In the genomic region with DNA sequence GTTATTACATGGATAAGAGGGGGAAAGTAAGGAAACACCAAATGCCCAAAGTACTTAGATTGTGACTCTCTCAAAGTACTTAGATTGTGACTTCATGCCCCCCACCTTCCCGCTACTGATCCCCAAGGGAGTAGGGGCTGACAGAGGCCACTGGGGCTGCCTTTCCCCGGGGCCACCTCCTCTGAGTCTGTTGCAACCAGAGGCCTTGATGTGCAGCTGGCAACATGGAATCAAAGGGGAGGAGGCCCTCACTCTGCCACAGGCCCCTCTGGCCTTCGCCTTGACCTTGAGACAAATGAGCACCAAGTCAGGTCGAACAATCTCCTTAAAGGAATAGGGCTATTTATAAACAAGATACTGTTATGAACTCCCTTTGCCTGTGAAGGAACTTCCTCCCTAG, we compare ENCODE assay signal across 17 cellular contexts.
A peak's percentile ranks its signal among the peaks of the same experiment; 100 is the strongest.
DNase-seq lines count a peak whose midpoint lies in the region; TF ChIP-seq lines count a peak whose summit lies in the region.
"Had no signal": no experiment of that assay in that cellular context is flagged by ENCODE, and none has a peak within 500 bp of the region (broad histone marks: within the 10 kb centered on the region; RNA-seq: fewer than 3 reads in every experiment).

No MANE protein-coding gene starts in this region.

- H3K4me3 ChIP-seq in BLaER1 treated with 17β-estradiol and CSF1 and Interleukin-3, amounts not matched to agents 10 nM and 100 nM = peak overlapping the region in 6 of 10 experiments; percentile 2 to 30 (median 16); a peak in 6 of 20 replicates
- H3K4me3 ChIP-seq in mesenchymal stem cell (ENCODE audit: insufficient read depth in 1 of 2, low read depth in 1 of 2, low read length in 2 of 2) = no peak overlapping the region
- H3K4me3 ChIP-seq in trophoblast cell (ENCODE audit: low read depth, low read length) = no peak overlapping the region
- H3K4me3 ChIP-seq in esophagus muscularis mucosa = no peak overlapping the region
- H3K4me3 ChIP-seq: GM23338 had no signal

- no peak for TF ChIP-seq EP300 in esophagus muscularis mucosa (IDR thresholded peaks at IDR 0.05)

- 90% methylated on average over 4 of the region's 4 CpGs for WGBS in mesenchymal stem cell
- no CpG with 5 or more reads among the region's 4 CpGs for WGBS in trophoblast cell (ENCODE audit: extremely low coverage, insufficient coverage, insufficient read length)
- WGBS in esophagus muscularis mucosa = 82% methylated on average over 4 of the region's 4 CpGs

- H3K4me2 ChIP-seq in BLaER1 treated with 17β-estradiol and CSF1 and Interleukin-3, amounts not matched to agents 10 nM and 100 nM = peak overlapping the region; percentile 78 to 94 (median 86)
- H3K4me2 ChIP-seq in mesenchymal stem cell (ENCODE audit: low read length, poor library complexity, severe bottlenecking) (no peak overlapping the region), trophoblast cell (ENCODE audit: low read length) (no peak overlapping the region)
- H3K4me2 ChIP-seq: GM23338 had no signal

- DNase-seq in MV-4-11 (lab: John Stamatoyannopoulos, UW) (peak; percentile 1), mesenchymal stem cell (no peak), trophoblast cell (no peak), glutamatergic neuron (no peak), esophagus muscularis mucosa (ENCODE audit: extremely low spot score) (no peak)
- no peak for DNase-seq in stimulated activated CD4-positive, alpha-beta T cell treated with anti-CD3 and anti-CD28 coated beads, Interleukin-2, amount 100 ng/mL, for 48 hours
- DNase-seq: Caco-2; CD4-positive, alpha-beta T cell; GDM1; HCEC 1CT; HFFc6 had no signal

- peaks cover 4% of the 10 kb centered on the region for H3K27me3 Mint-ChIP-seq in glutamatergic neuron (ENCODE audit: unreplicated experiment)
- H3K27me3 Mint-ChIP-seq: B cell had no signal

- no peak overlapping the region for H3K4me3 Mint-ChIP-seq in glutamatergic neuron (ENCODE audit: unreplicated experiment)
- H3K4me3 Mint-ChIP-seq: B cell; CD4-positive, alpha-beta T cell; GM23338; HFFc6; IgD-negative memory B cell had no signal

- H3K9ac ChIP-seq in BLaER1 treated with 17β-estradiol and CSF1 and Interleukin-3, amounts not matched to agents 10 nM and 100 nM = peak overlapping the region in 8 of 11 experiments; percentile 2 to 69 (median 57); a peak in 12 of 22 replicates
- H3K9ac ChIP-seq in mesenchymal stem cell (ENCODE audit: low read length) = no peak overlapping the region
- no peak overlapping the region for H3K9ac ChIP-seq in trophoblast cell (ENCODE audit: low read length)

- no peak overlapping the region for H2BK5ac ChIP-seq in mesenchymal stem cell (ENCODE audit: low read depth, low read length, poor library complexity, severe bottlenecking)
- H2BK5ac ChIP-seq in trophoblast cell (ENCODE audit: low read depth, low read length, poor library complexity) = no peak overlapping the region

- no peaks in the 10 kb centered on the region for H3K79me2 ChIP-seq in trophoblast cell (ENCODE audit: control insufficient read depth, insufficient read depth, low read length, poor library complexity)

- H2BK12ac ChIP-seq in mesenchymal stem cell (ENCODE audit: low read length in 2 of 2) = peak overlapping the region in 1 of 2 experiments; percentile 45
- H2BK12ac ChIP-seq in trophoblast cell (ENCODE audit: low read length) = peak overlapping the region; percentile 74

- no peaks in the 10 kb centered on the region for H3K9me3 ChIP-seq in BLaER1 treated with 17β-estradiol and CSF1 and Interleukin-3, amounts not matched to agents 10 nM and 100 nM (replicated peaks in 1 of 11)
- H3K9me3 ChIP-seq in mesenchymal stem cell (ENCODE audit: control insufficient read depth, low read length) = no peaks in the 10 kb centered on the region
- no peaks in the 10 kb centered on the region for H3K9me3 ChIP-seq in trophoblast cell (ENCODE audit: insufficient read depth, low read depth, low read length)
- no peaks in the 10 kb centered on the region for H3K9me3 ChIP-seq in esophagus muscularis mucosa
- H3K9me3 ChIP-seq: Caco-2 had no signal

- no peak for TF ChIP-seq CTCF in glutamatergic neuron (IDR thresholded peaks at IDR 0.05; ENCODE audit: partially characterized antibody, unreplicated experiment)
- no peak for TF ChIP-seq CTCF in esophagus muscularis mucosa (IDR thresholded peaks at IDR 0.05)

- H3K4me1 Mint-ChIP-seq in glutamatergic neuron (ENCODE audit: low read depth, unreplicated experiment) = no peaks in the 10 kb centered on the region
- H3K4me1 Mint-ChIP-seq: B cell, IgD-negative memory B cell had no signal

- H3K14ac ChIP-seq in mesenchymal stem cell (ENCODE audit: low read length in 2 of 2) (peak overlapping the region in 1 of 2 experiments; percentile 27), trophoblast cell (ENCODE audit: low read length) (no peak overlapping the region)

- TF ChIP-seq POLR2A in esophagus muscularis mucosa (IDR thresholded peaks at IDR 0.05; ENCODE audit: low read depth) = no peak

- H3K79me1 ChIP-seq in mesenchymal stem cell (replicated peaks; ENCODE audit: low read length, poor library complexity, severe bottlenecking) (no peaks in the 10 kb centered on the region), trophoblast cell (ENCODE audit: low read length) (peaks cover 17% of the 10 kb centered on the region)

- no peaks in the 10 kb centered on the region for H3K27me3 ChIP-seq in BLaER1 treated with 17β-estradiol and CSF1 and Interleukin-3, amounts not matched to agents 10 nM and 100 nM
- no peaks in the 10 kb centered on the region for H3K27me3 ChIP-seq in mesenchymal stem cell (ENCODE audit: control insufficient read depth in 1 of 2, insufficient read depth in 1 of 2, low read length in 2 of 2)
- H3K27me3 ChIP-seq in trophoblast cell (ENCODE audit: insufficient read depth, low read length) = no peaks in the 10 kb centered on the region
- no peaks in the 10 kb centered on the region for H3K27me3 ChIP-seq in esophagus muscularis mucosa

- H4K91ac ChIP-seq in mesenchymal stem cell (ENCODE audit: low read length) (no peak overlapping the region), trophoblast cell (ENCODE audit: low read depth, low read length) (peak overlapping the region; percentile 77)

- H3K36me3 Mint-ChIP-seq in glutamatergic neuron (ENCODE audit: unreplicated experiment) = no peaks in the 10 kb centered on the region
- H3K36me3 Mint-ChIP-seq: IgD-negative memory B cell had no signal

- H3K4ac ChIP-seq in mesenchymal stem cell (ENCODE audit: low read depth in 1 of 2, low read length in 2 of 2) (no peak overlapping the region), trophoblast cell (ENCODE audit: low read depth, low read length) (no peak overlapping the region)

- H4K8ac ChIP-seq in mesenchymal stem cell (ENCODE audit: low read length) (peak overlapping the region; percentile 3), trophoblast cell (ENCODE audit: low read depth, low read length) (no peak overlapping the region)

- no peak overlapping the region for H2AFZ ChIP-seq in mesenchymal stem cell (ENCODE audit: low read depth, low read length)
- H2AFZ ChIP-seq in trophoblast cell (ENCODE audit: insufficient read depth, low read length, poor library complexity) = no peak overlapping the region
- H2AFZ ChIP-seq: GM23338 had no signal

- H2BK15ac ChIP-seq in mesenchymal stem cell (ENCODE audit: low read depth, poor library complexity, severe bottlenecking) = peak overlapping the region; percentile 88

- peaks cover 55 to 90% (median 74%) of the 10 kb centered on the region in 10 experiments for H3K4me1 ChIP-seq in BLaER1 treated with 17β-estradiol and CSF1 and Interleukin-3, amounts not matched to agents 10 nM and 100 nM
- H3K4me1 ChIP-seq in mesenchymal stem cell (ENCODE audit: control insufficient read depth, insufficient read depth, low read depth, low read length) (peaks cover 11% of the 10 kb centered on the region), trophoblast cell (ENCODE audit: control insufficient read depth in 1 of 2, insufficient read depth in 2 of 2, low read length in 2 of 2) (peaks cover 12 to 22% of the 10 kb centered on the region in 2 experiments), esophagus muscularis mucosa (peaks cover 0 to 32% (median 14%) of the 10 kb centered on the region in 4 donors)
- H3K4me1 ChIP-seq: Caco-2 had no signal

- H4K20me1 ChIP-seq in BLaER1 treated with 17β-estradiol and CSF1 and Interleukin-3, amounts not matched to agents 10 nM and 100 nM = no peaks in the 10 kb centered on the region

- H2BK120ac ChIP-seq in mesenchymal stem cell (ENCODE audit: low read depth, low read length) (no peak overlapping the region), trophoblast cell (ENCODE audit: insufficient read depth, low read length, poor library complexity) (peak overlapping the region; percentile 36)

- H3K9me3 Mint-ChIP-seq in glutamatergic neuron (ENCODE audit: unreplicated experiment) = peaks cover 3% of the 10 kb centered on the region
- H3K9me3 Mint-ChIP-seq: CD4-positive, alpha-beta T cell; GM23338; HFFc6 had no signal

- H3K36me3 ChIP-seq in BLaER1 treated with 17β-estradiol and CSF1 and Interleukin-3, amounts not matched to agents 10 nM and 100 nM = no peaks in the 10 kb centered on the region
- H3K36me3 ChIP-seq in mesenchymal stem cell (ENCODE audit: control insufficient read depth in 1 of 2, insufficient read depth in 2 of 2, low read depth in 1 of 2, low read length in 2 of 2) (no peaks in the 10 kb centered on the region), trophoblast cell (ENCODE audit: control insufficient read depth in 1 of 2, insufficient read depth in 2 of 2, low read length in 2 of 2) (no peaks in the 10 kb centered on the region), esophagus muscularis mucosa (no peaks in the 10 kb centered on the region)

- H3K23ac ChIP-seq in mesenchymal stem cell (ENCODE audit: low read length in 2 of 2) (no peak overlapping the region), trophoblast cell (ENCODE audit: low read length) (no peak overlapping the region)

- H3K18ac ChIP-seq in mesenchymal stem cell (ENCODE audit: low read depth in 1 of 2, low read length in 2 of 2) = peak overlapping the region; percentile 33 to 37
- H3K18ac ChIP-seq in trophoblast cell (ENCODE audit: low read length) = peak overlapping the region; percentile 50

- intact Hi-C loops in esophagus muscularis mucosa (cut with DNase I) = loop anchor here (5.0 kb wide), 1 partner anchor 322 kb away; no protein-coding TSS in a partner anchor

- H3K27ac Mint-ChIP-seq in glutamatergic neuron (ENCODE audit: unreplicated experiment) = no peak overlapping the region
- H3K27ac Mint-ChIP-seq: B cell; CD4-positive, alpha-beta T cell; GM23338; HFFc6; IgD-negative memory B cell had no signal

- H2AK5ac ChIP-seq in mesenchymal stem cell (ENCODE audit: low read length, severe bottlenecking) = peak overlapping the region; percentile 52
- H2AK5ac ChIP-seq in trophoblast cell (ENCODE audit: low read length) = peak overlapping the region; percentile 69

- H4K12ac ChIP-seq in trophoblast cell (ENCODE audit: low read depth, low read length) = no peak overlapping the region

- H3K27ac ChIP-seq in BLaER1 treated with 17β-estradiol and CSF1 and Interleukin-3, amounts not matched to agents 10 nM and 100 nM = peak overlapping the region in 9 of 11 experiments; percentile 23 to 87 (median 79); a peak in 17 of 22 replicates
- no peak overlapping the region for H3K27ac ChIP-seq in mesenchymal stem cell (ENCODE audit: low read length, poor library complexity, severe bottlenecking)
- H3K27ac ChIP-seq in trophoblast cell (ENCODE audit: low read depth, low read length) = no peak overlapping the region
- H3K27ac ChIP-seq in esophagus muscularis mucosa (replicated peaks in 1 of 4) = no peak overlapping the region
- H3K27ac ChIP-seq: C4-2B, HL-60 had no signal

Comparison
In these comparisons a context has a peak if more than half of its experiments do, and no peak if none do; other contexts are left out.
1. H3K27ac ChIP-seq: peak in BLaER1 treated with 17β-estradiol and CSF1 and Interleukin-3, amounts not matched to agents 10 nM and 100 nM (9 of 11); none in mesenchymal stem cell (single experiment), trophoblast cell (single experiment) and esophagus muscularis mucosa (0 of 4).
2. H3K4me2 ChIP-seq: peak in BLaER1 treated with 17β-estradiol and CSF1 and Interleukin-3, amounts not matched to agents 10 nM and 100 nM (11 of 11); none in mesenchymal stem cell (single experiment) and trophoblast cell (single experiment).
3. H3K4me3 ChIP-seq: peak in BLaER1 treated with 17β-estradiol and CSF1 and Interleukin-3, amounts not matched to agents 10 nM and 100 nM (6 of 10); none in mesenchymal stem cell (0 of 2), trophoblast cell (single experiment) and esophagus muscularis mucosa (0 of 4).
4. H3K9ac ChIP-seq: peak in BLaER1 treated with 17β-estradiol and CSF1 and Interleukin-3, amounts not matched to agents 10 nM and 100 nM (8 of 11); none in mesenchymal stem cell (single experiment) and trophoblast cell (single experiment).